Comparison of ENCODE assay signal across 1 cellular context in the genomic region with DNA sequence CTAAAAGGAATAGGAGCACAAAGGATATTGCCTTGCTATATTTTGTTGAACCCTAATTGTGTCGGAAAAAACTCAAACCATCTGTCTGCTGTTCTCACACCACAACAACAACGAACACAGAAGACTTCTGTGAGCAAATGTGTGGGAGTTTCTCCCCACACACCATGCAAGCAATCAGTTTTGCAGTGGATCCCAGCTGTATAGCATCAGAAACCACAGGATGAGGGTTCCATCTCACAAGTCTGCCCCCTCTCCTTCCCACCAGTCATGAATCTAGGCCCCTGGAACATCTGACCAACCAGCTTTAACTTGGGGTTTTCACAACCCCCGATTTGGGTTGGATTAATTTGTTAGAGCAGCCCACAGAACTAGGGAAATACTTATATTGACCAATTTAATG.
TF ChIP-seq lines count a peak whose summit lies in the region.

No MANE protein-coding gene starts in this region.

TF ChIP-seq in H1, 55 proteins besides CTCF, POLR2A, EP300 and RAD21:
- TF ChIP-seq NRF1 (IDR thresholded peaks at IDR 0.05; ENCODE audit: low read depth, low read length) (no peak), MAX (IDR thresholded peaks at IDR 0.05) (no peak), HDAC2 (IDR thresholded peaks at IDR 0.05; ENCODE audit: borderline replicate concordance in 1 of 2, low read depth in 2 of 2, low read length in 2 of 2) (no peak), USF2 (IDR thresholded peaks at IDR 0.05; ENCODE audit: low read length) (no peak), TEAD4 (IDR thresholded peaks at IDR 0.05; ENCODE audit: low read depth, low read length) (no peak), ZNF274 (IDR thresholded peaks at IDR 0.05; ENCODE audit: borderline replicate concordance, extremely low read depth, low read length) (no peak), SP4 (IDR thresholded peaks at IDR 0.05; ENCODE audit: low read length) (no peak), JUN (IDR thresholded peaks at IDR 0.05; ENCODE audit: low read depth, low read length) (no peak), SIRT6 (IDR thresholded peaks at IDR 0.05; ENCODE audit: low read length) (no peak), FOSL1 (IDR thresholded peaks at IDR 0.05; ENCODE audit: insufficient read depth, low read depth, low read length) (no peak), POLR2AphosphoS5 (IDR thresholded peaks at IDR 0.05; ENCODE audit: low read depth, low read length) (no peak)
